2 cellular contexts compared by ENCODE assay signal in genomic region chr20:63256954-63257353, GRCh38.
TF ChIP-seq lines count a peak whose summit lies in the region.

No MANE protein-coding gene starts in this region.

TF ChIP-seq in HepG2, 621 proteins besides CTCF, POLR2A, EP300 and RAD21 (continues in another document):
- TF ChIP-seq NBN (conservative IDR thresholded peaks at IDR 0.05) (0 out of 2 replicates have a peak, but pooled peaks have one; percentile 27), ZNF558 (CRISPR knock-in tag; IDR thresholded peaks at IDR 0.05; ENCODE audit: borderline replicate concordance) (no peak), ZNF235 (CRISPR knock-in tag; IDR thresholded peaks at IDR 0.05; ENCODE audit: borderline replicate concordance) (no peak), GTF3A (CRISPR knock-in tag; conservative IDR thresholded peaks at IDR 0.05) (no peak), DPF2 (CRISPR knock-in tag; IDR thresholded peaks at IDR 0.05; ENCODE audit: borderline replicate concordance, low read depth) (no peak), KMT2A (CRISPR knock-in tag; IDR thresholded peaks at IDR 0.05) (no peak), SETDB1 (CRISPR knock-in tag; IDR thresholded peaks at IDR 0.05; ENCODE audit: borderline replicate concordance) (no peak), SMARCC2 (IDR thresholded peaks at IDR 0.05) (no peak), ZNF256 (CRISPR knock-in tag; conservative IDR thresholded peaks at IDR 0.05) (no peak), ZNF230 (CRISPR knock-in tag; IDR thresholded peaks at IDR 0.05) (no peak), KMT2B (CRISPR knock-in tag; IDR thresholded peaks at IDR 0.05) (no peak), KAT7 (CRISPR knock-in tag; IDR thresholded peaks at IDR 0.05; ENCODE audit: borderline replicate concordance) (no peak), SRF (IDR thresholded peaks at IDR 0.05; ENCODE audit: low read depth, low read length) (no peak), ZNF720 (CRISPR knock-in tag; IDR thresholded peaks at IDR 0.05) (no peak), NR3C1 (CRISPR knock-in tag; IDR thresholded peaks at IDR 0.05) (no peak), ZNF616 (CRISPR knock-in tag; IDR thresholded peaks at IDR 0.05; ENCODE audit: low read depth) (no peak), ZNF296 (CRISPR knock-in tag; conservative IDR thresholded peaks at IDR 0.05) (no peak), ZBTB14 (CRISPR knock-in tag; IDR thresholded peaks at IDR 0.05) (no peak), ASH2L (IDR thresholded peaks at IDR 0.05; ENCODE audit: insufficient read length, low read depth, low read length) (no peak), JUNB (CRISPR knock-in tag; IDR thresholded peaks at IDR 0.05; ENCODE audit: borderline replicate concordance) (peak; percentile 33; the same call in 1 of the 2 replicates), FOXP4 (CRISPR knock-in tag; IDR thresholded peaks at IDR 0.05) (no peak), HDAC1 (CRISPR knock-in tag; IDR thresholded peaks at IDR 0.05) (no peak), CSRNP2 (CRISPR knock-in tag; conservative IDR thresholded peaks at IDR 0.05; ENCODE audit: low read depth) (0 out of 2 replicates have a peak, but pooled peaks have one; percentile 29), SATB2 (CRISPR knock-in tag; IDR thresholded peaks at IDR 0.05) (no peak), KLF12 (CRISPR knock-in tag; IDR thresholded peaks at IDR 0.05; ENCODE audit: borderline replicate concordance) (no peak), ZNF20 (CRISPR knock-in tag; IDR thresholded peaks at IDR 0.05) (no peak), ZNF24 (IDR thresholded peaks at IDR 0.05) (no peak), SMAD9 (CRISPR knock-in tag; IDR thresholded peaks at IDR 0.05) (no peak), ZNF468 (CRISPR knock-in tag; IDR thresholded peaks at IDR 0.05) (no peak)
- TF ChIP-seq, protein P1, sequence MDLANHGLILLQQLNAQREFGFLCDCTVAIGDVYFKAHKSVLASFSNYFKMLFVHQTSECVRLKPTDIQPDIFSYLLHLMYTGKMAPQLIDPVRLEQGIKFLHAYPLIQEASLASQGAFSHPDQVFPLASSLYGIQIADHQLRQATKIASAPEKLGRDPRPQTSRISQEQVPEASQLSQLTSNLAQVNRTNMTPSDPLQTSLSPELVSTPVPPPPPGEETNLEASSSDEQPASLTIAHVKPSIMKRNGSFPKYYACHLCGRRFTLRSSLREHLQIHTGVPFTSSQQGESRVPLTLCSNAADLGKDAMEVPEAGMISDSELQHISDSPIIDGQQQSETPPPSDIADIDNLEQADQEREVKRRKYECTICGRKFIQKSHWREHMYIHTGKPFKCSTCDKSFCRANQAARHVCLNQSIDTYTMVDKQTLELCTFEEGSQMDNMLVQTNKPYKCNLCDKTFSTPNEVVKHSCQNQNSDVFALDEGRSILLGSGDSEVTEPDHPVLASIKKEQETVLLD (CRISPR knock-in tag; IDR thresholded peaks at IDR 0.05; ENCODE audit: low read depth), result no peak
- TF ChIP-seq, protein P2, sequence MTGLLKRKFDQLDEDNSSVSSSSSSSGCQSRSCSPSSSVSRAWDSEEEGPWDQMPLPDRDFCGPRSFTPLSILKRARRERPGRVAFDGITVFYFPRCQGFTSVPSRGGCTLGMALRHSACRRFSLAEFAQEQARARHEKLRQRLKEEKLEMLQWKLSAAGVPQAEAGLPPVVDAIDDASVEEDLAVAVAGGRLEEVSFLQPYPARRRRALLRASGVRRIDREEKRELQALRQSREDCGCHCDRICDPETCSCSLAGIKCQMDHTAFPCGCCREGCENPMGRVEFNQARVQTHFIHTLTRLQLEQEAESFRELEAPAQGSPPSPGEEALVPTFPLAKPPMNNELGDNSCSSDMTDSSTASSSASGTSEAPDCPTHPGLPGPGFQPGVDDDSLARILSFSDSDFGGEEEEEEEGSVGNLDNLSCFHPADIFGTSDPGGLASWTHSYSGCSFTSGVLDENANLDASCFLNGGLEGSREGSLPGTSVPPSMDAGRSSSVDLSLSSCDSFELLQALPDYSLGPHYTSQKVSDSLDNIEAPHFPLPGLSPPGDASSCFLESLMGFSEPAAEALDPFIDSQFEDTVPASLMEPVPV (CRISPR knock-in tag; IDR thresholded peaks at IDR 0.05), result no peak

TF ChIP-seq in neural cell, 6 proteins besides CTCF, POLR2A, EP300 and RAD21:
- TF ChIP-seq SMC3 (conservative IDR thresholded peaks at IDR 0.05; ENCODE audit: poor library complexity) (no peak), REST (IDR thresholded peaks at IDR 0.05; ENCODE audit: borderline replicate concordance) (no peak), POLR2AphosphoS5 (IDR thresholded peaks at IDR 0.05) (no peak), TAF1 (IDR thresholded peaks at IDR 0.05; ENCODE audit: low read depth) (no peak), MXI1 (conservative IDR thresholded peaks at IDR 0.05; ENCODE audit: poor library complexity, severe bottlenecking) (no peak), EZH2 (IDR thresholded peaks at IDR 0.05; ENCODE audit: borderline replicate concordance, insufficient read depth, low read length, poor library complexity, severe bottlenecking) (no peak)
